Comparison of ENCODE assay signal across 34 cellular contexts in genomic region chr6:79909517-79909916, GRCh38.
"Had no signal": no experiment of that assay in that cellular context is flagged by ENCODE, and none has a peak within 500 bp of the region (broad histone marks: within the 10 kb centered on the region; RNA-seq: fewer than 3 reads in every experiment).

No MANE protein-coding gene starts in this region.

- H3K4me2 ChIP-seq: KMS-11 had no signal

- DNase-seq: Karpas-422, Kasumi-1, KG1, MG63, MM.1S, MV-4-11, NCI-H1048, NCI-H1092, NCI-H1092 treated with DMSO at 0.1 percent for 48 hours, NCI-H1105, NCI-H1105 treated with DMSO at 0.1 percent for 48 hours, NCI-H1417, NCI-H1417 treated with DMSO at 0.1 percent for 48 hours, NCI-H1436, NCI-H1436 treated with DMSO at 0.1 percent for 48 hours, NCI-H146, NCI-H1694, NCI-H1694 treated with DMSO at 0.1 percent for 48 hours, NCI-H187, NCI-H187 treated with DMSO at 0.1 percent for 48 hours, NCI-H1930, NCI-H2029, NCI-H2029 treated with DMSO at 0.1 percent for 48 hours, NCI-H2081, NCI-H2081 treated with DMSO at 0.1 percent for 48 hours, NCI-H2107, NCI-H2171, NCI-H2171 treated with DMSO at 0.1 percent for 48 hours, NCI-H2227 treated with DMSO at 0.1 percent for 48 hours, NCI-H226, NCI-H345, NCI-H446, NCI-H446 treated with DMSO at 0.1 percent for 48 hours had no signal

- H3K9ac ChIP-seq: KMS-11 had no signal

- H3K27ac ChIP-seq: KMS-11 had no signal

- H3K9me3 ChIP-seq: MG63 had no signal

- H3K4me3 ChIP-seq: MG63 had no signal

- H3K36me3 ChIP-seq: MG63 had no signal
